21 cellular contexts compared by ENCODE assay signal in the genomic region with DNA sequence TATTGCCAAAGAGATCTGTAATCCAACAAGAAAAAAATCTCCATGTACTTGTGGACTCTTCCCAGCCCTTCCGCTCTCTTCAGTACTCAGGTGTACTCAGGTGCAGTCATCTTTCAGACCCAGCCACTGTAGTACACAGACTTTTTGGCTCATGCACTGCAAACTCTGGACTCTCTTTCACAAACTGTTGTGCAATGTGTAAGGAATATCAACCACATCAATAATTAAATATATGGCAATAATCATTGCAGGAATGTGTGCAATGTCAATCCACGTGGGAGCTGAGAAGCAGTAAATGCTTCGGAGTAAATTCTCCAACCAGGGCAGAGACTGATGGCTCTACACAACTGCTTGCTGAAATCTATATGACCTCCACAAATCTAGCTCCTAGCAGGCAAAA.
"Had no signal": no experiment of that assay in that cellular context is flagged by ENCODE, and none has a peak within 500 bp of the region (broad histone marks: within the 10 kb centered on the region; RNA-seq: fewer than 3 reads in every experiment).

No MANE protein-coding gene starts in this region.

- FAIRE-seq: endothelial cell of umbilical vein had no signal

- H3K27ac ChIP-seq: neutrophil, spleen, tibial nerve, WERI-Rb-1 had no signal

- H3K4me3 ChIP-seq: spleen, tibial nerve had no signal

- DNase-seq: activated CD4-positive, alpha-beta memory T cell treated with anti-CD3 and anti-CD28 coated beads for 36 hours; activated CD4-positive, alpha-beta T cell treated with anti-CD3 and anti-CD28 coated beads, Interleukin-2, amount 10 ng/mL, durations not matched to agents 24 days and 14 days; activated CD8-positive, alpha-beta memory T cell treated with anti-CD3 and anti-CD28 coated beads, Interleukin-2, amount 50 U/mL, for 4 hours; activated gamma-delta T cell; activated naive CD4-positive, alpha-beta T cell treated with anti-CD3 and anti-CD28 coated beads, Interleukin-2, amount 10 ng/mL, durations not matched to agents 7 days and 5 days; activated naive CD8-positive, alpha-beta T cell treated with anti-CD3 and anti-CD28 coated beads, Interleukin-2, amount 10 ng/mL, durations not matched to agents 7 days and 5 days; activated T-cell treated with anti-CD3 and anti-CD28 coated beads, Interleukin-2, amount 50 U/mL, for 24 hours; amniotic stem cell; caudate nucleus; foreskin melanocyte; islet precursor cell; mammary epithelial cell; naive B cell; nephron progenitor cell; spleen; stimulated activated naive CD4-positive, alpha-beta T cell treated with Interleukin-2 at 50 U/mL for 16 hours; WERI-Rb-1 had no signal

- H3K4me1 Mint-ChIP-seq: activated CD4-positive, alpha-beta T cell treated with anti-CD3 and anti-CD28 coated beads, Interleukin-2, amount 10 ng/mL, durations not matched to agents 24 days and 14 days; activated naive CD4-positive, alpha-beta T cell treated with anti-CD3 and anti-CD28 coated beads, Interleukin-2, amount 10 ng/mL, durations not matched to agents 7 days and 5 days; activated naive CD8-positive, alpha-beta T cell treated with anti-CD3 and anti-CD28 coated beads, Interleukin-2, amount 10 ng/mL, durations not matched to agents 7 days and 5 days; naive B cell; nephron progenitor cell had no signal

- H3K9me3 ChIP-seq: neutrophil, spleen, tibial nerve had no signal

- H3K4me3 Mint-ChIP-seq: activated CD4-positive, alpha-beta memory T cell treated with anti-CD3 and anti-CD28 coated beads for 36 hours; activated CD4-positive, alpha-beta T cell treated with anti-CD3 and anti-CD28 coated beads, Interleukin-2, amount 10 ng/mL, durations not matched to agents 24 days and 14 days; activated naive CD4-positive, alpha-beta T cell treated with anti-CD3 and anti-CD28 coated beads, Interleukin-2, amount 10 ng/mL, durations not matched to agents 7 days and 5 days; activated naive CD8-positive, alpha-beta T cell treated with anti-CD3 and anti-CD28 coated beads, Interleukin-2, amount 10 ng/mL, durations not matched to agents 7 days and 5 days; activated T-cell treated with anti-CD3 and anti-CD28 coated beads, Interleukin-2, amount 50 U/mL, for 24 hours; naive B cell; nephron progenitor cell had no signal

- H3K27me3 ChIP-seq: neutrophil, spleen, tibial nerve had no signal

- H3K4me1 ChIP-seq: spleen, tibial nerve had no signal

- H3K27ac Mint-ChIP-seq: activated CD4-positive, alpha-beta memory T cell treated with anti-CD3 and anti-CD28 coated beads for 36 hours; activated CD4-positive, alpha-beta T cell treated with anti-CD3 and anti-CD28 coated beads, Interleukin-2, amount 10 ng/mL, durations not matched to agents 24 days and 14 days; activated naive CD4-positive, alpha-beta T cell treated with anti-CD3 and anti-CD28 coated beads, Interleukin-2, amount 10 ng/mL, durations not matched to agents 7 days and 5 days; activated naive CD8-positive, alpha-beta T cell treated with anti-CD3 and anti-CD28 coated beads, Interleukin-2, amount 10 ng/mL, durations not matched to agents 7 days and 5 days; activated T-cell treated with anti-CD3 and anti-CD28 coated beads, Interleukin-2, amount 50 U/mL, for 24 hours; naive B cell; nephron progenitor cell had no signal

- H3K36me3 Mint-ChIP-seq: activated CD4-positive, alpha-beta memory T cell treated with anti-CD3 and anti-CD28 coated beads for 36 hours; activated naive CD4-positive, alpha-beta T cell treated with anti-CD3 and anti-CD28 coated beads, Interleukin-2, amount 10 ng/mL, durations not matched to agents 7 days and 5 days; activated naive CD8-positive, alpha-beta T cell treated with anti-CD3 and anti-CD28 coated beads, Interleukin-2, amount 10 ng/mL, durations not matched to agents 7 days and 5 days; naive B cell had no signal

- H3K9me3 Mint-ChIP-seq: activated CD4-positive, alpha-beta memory T cell treated with anti-CD3 and anti-CD28 coated beads for 36 hours; activated CD4-positive, alpha-beta T cell treated with anti-CD3 and anti-CD28 coated beads, Interleukin-2, amount 10 ng/mL, durations not matched to agents 24 days and 14 days; activated naive CD8-positive, alpha-beta T cell treated with anti-CD3 and anti-CD28 coated beads, Interleukin-2, amount 10 ng/mL, durations not matched to agents 7 days and 5 days; activated T-cell treated with anti-CD3 and anti-CD28 coated beads, Interleukin-2, amount 50 U/mL, for 24 hours; nephron progenitor cell had no signal

- ATAC-seq: activated CD4-positive, CD25-positive, alpha-beta regulatory T cell treated with anti-CD3 and anti-CD28 coated beads, Interleukin-2, amount 50 U/mL, for 24 hours had no signal

- H3K27me3 Mint-ChIP-seq: activated CD4-positive, alpha-beta memory T cell treated with anti-CD3 and anti-CD28 coated beads for 36 hours; activated CD4-positive, alpha-beta T cell treated with anti-CD3 and anti-CD28 coated beads, Interleukin-2, amount 10 ng/mL, durations not matched to agents 24 days and 14 days; activated naive CD4-positive, alpha-beta T cell treated with anti-CD3 and anti-CD28 coated beads, Interleukin-2, amount 10 ng/mL, durations not matched to agents 7 days and 5 days; activated naive CD8-positive, alpha-beta T cell treated with anti-CD3 and anti-CD28 coated beads, Interleukin-2, amount 10 ng/mL, durations not matched to agents 7 days and 5 days; activated T-cell treated with anti-CD3 and anti-CD28 coated beads, Interleukin-2, amount 50 U/mL, for 24 hours had no signal

- H3K36me3 ChIP-seq: neutrophil, spleen, tibial nerve, WERI-Rb-1 had no signal
